In the genomic region with DNA sequence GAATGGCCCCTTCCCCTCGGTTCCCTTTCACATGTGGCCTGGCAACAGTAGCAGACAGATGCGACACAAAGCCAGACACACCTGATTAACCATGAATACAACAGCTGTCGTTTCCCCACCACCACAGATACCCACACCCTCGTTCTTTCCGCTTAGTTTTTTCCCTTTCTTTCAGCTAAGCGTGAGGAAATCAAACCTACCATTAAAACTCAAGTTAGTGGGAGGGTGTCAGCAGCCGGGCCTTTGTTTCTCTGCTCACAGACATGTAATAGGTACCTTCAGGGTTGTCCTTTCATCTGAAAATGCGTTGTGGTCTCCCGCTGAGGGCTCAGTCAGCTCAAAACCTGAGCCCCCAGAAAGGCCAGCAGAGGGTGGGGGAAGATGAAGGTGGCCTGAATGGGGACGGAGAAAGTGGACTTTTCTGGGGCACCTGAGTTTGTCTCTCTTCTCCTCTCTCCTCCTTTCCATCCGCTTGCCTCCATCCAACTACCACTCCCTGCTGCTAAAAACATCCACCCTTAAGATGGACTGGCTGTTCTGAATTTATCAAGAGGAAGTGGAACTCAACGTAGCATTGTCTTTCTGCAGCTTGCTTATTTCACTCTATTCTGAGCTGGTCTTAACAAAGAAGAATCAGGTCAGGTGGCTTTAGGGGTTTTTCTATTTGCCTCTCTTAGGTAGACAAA, we compare ENCODE assay signal across 11 cellular contexts.
DNase-seq lines count a peak whose midpoint lies in the region; ATAC-seq, FAIRE-seq and TF ChIP-seq lines count a peak whose summit lies in the region.
"Had no signal": no experiment of that assay in that cellular context is flagged by ENCODE, and none has a peak within 500 bp of the region (broad histone marks: within the 10 kb centered on the region; RNA-seq: fewer than 3 reads in every experiment).

No MANE protein-coding gene starts in this region.

- H3K36me3 Mint-ChIP-seq in CD14-positive monocyte: peaks cover 22 to 24% of the 10 kb centered on the region in 2 donors

- no peaks in the 10 kb centered on the region for H3K9me1 ChIP-seq in K562 (ENCODE audit: control insufficient read depth, insufficient read depth, low read length)

- CTCF ChIA-PET in K562 (lab: Yijun Ruan, JAX; ENCODE audit: low intra/inter-chr PET ratio): no interaction called here

- H3K4me1 Mint-ChIP-seq in CD14-positive monocyte: peaks cover 85% of the 10 kb centered on the region

- peak overlapping the region in 1 of 2 donors; percentile 49 for H3K4me3 Mint-ChIP-seq in CD14-positive monocyte

- H3K36me3 ChIP-seq in K562 (ENCODE audit: control insufficient read depth, insufficient read depth, low read length) (no peaks in the 10 kb centered on the region), ovary (no peaks in the 10 kb centered on the region), MM.1S (replicated peaks; ENCODE audit: insufficient read depth, low read length) (no peaks in the 10 kb centered on the region), body of pancreas (replicated peaks in 1 of 2; ENCODE audit: insufficient read depth in 1 of 2, low read depth in 2 of 2) (no peaks in the 10 kb centered on the region), prostate gland (no peaks in the 10 kb centered on the region)

- H3K9me3 ChIP-seq in K562 (replicated peaks; ENCODE audit: control insufficient read depth, insufficient read depth, low read depth, low read length) (peaks cover 23% of the 10 kb centered on the region), ovary (no peaks in the 10 kb centered on the region), MM.1S (replicated peaks; ENCODE audit: insufficient read depth, low read length) (no peaks in the 10 kb centered on the region), body of pancreas (no peaks in the 10 kb centered on the region), prostate gland (no peaks in the 10 kb centered on the region)

- H3K79me2 ChIP-seq in K562 (ENCODE audit: control insufficient read depth, insufficient read depth, low read length) (no peaks in the 10 kb centered on the region), MM.1S (ENCODE audit: low read length) (no peaks in the 10 kb centered on the region)

- no peak for TF ChIP-seq EP300 in K562 (IDR thresholded peaks at IDR 0.05; ENCODE audit: low read length)
- no peak for TF ChIP-seq EP300 in ovary (IDR thresholded peaks at IDR 0.05)

- H3F3A ChIP-seq in MM.1S (ENCODE audit: insufficient read depth, low read length): no peaks in the 10 kb centered on the region

- H3K9ac ChIP-seq in K562 (ENCODE audit: insufficient read depth in 1 of 2, low read depth in 2 of 2, low read length in 2 of 2) (peak overlapping the region in 1 of 2 experiments; percentile 35; a peak in 1 of 4 replicates), MM.1S (ENCODE audit: low read length) (no peak overlapping the region)

- WGBS in K562 (ENCODE audit: insufficient coverage, low coverage, missing lambda C conversion rate): 66% methylated on average over 12 of the region's 12 CpGs
- 84 to 94% (median 93%) methylated on average over 12 of the region's 12 CpGs for WGBS in ovary, 3 donors
- WGBS in body of pancreas, 2 donors: 63 to 67% methylated on average over 12 of the region's 12 CpGs
- 82% methylated on average over 12 of the region's 12 CpGs for WGBS in prostate gland

- H3K9me3 Mint-ChIP-seq in CD14-positive monocyte: peaks cover 0 to 9% (median 0%) of the 10 kb centered on the region in 7 donors

- POLR2A ChIA-PET in K562 (lab: Yijun Ruan, JAX): interaction anchor here (1.1 to 1.5 kb wide), 3 partner anchors 9 to 15 kb away, joined by 5 to 7 read pairs (median 5); no protein-coding TSS in a partner anchor

- H3K27ac Mint-ChIP-seq in CD14-positive monocyte: peak overlapping the region; percentile 96 to 100 (median 100)

- no peak for TF ChIP-seq CTCF in CD14-positive monocyte (IDR thresholded peaks at IDR 0.05)
- TF ChIP-seq CTCF in K562 (IDR thresholded peaks at IDR 0.05 in 2 of 3, conservative IDR thresholded peaks at IDR 0.05 in 1 of 3; ENCODE audit: insufficient read depth in 2 of 3, low read depth in 1 of 3, low read length in 3 of 3): no peak
- TF ChIP-seq CTCF in ovary (IDR thresholded peaks at IDR 0.05): no peak
- TF ChIP-seq CTCF in MM.1S (IDR thresholded peaks at IDR 0.05; ENCODE audit: low read length): no peak
- TF ChIP-seq CTCF in body of pancreas (IDR thresholded peaks at IDR 0.05): no peak
- no peak for TF ChIP-seq CTCF in prostate gland (IDR thresholded peaks at IDR 0.05)

- intact Hi-C loops in CD14-positive monocyte (cut with micrococcal nuclease): loop anchor here in 1 of 2 donors (5.0 kb wide), 1 partner anchor 517 kb away; no protein-coding TSS in a partner anchor
- intact Hi-C loops in K562 (cut with micrococcal nuclease): loop anchor here (10.0 kb wide), 1 partner anchor 515 kb away; a partner anchor contains a TSS
- intact Hi-C loops in ovary (cut with DNase I): no loop called here
- intact Hi-C loops in body of pancreas (cut with DNase I): no loop called here
- intact Hi-C loops in prostate gland (cut with DNase I): no loop called here

- H3K4me2 ChIP-seq in K562 (ENCODE audit: insufficient read depth, low read length) (no peak overlapping the region; the same call in 1 of the 2 replicates), MM.1S (ENCODE audit: low read depth, low read length) (no peak overlapping the region)

- ATAC-seq in GM19395 (IDR thresholded peaks at IDR 0.05; ENCODE audit: unreplicated experiment) (peak; percentile 61), K562 (no peak), body of pancreas (no peak)

- FAIRE-seq in K562 (lab: Jason Lieb, UNC): no peak
- FAIRE-seq: HTR-8/SVneo had no signal

- no peak for TF ChIP-seq RAD21 in K562 (CRISPR knock-in tag; conservative IDR thresholded peaks at IDR 0.05 in 1 of 2, IDR thresholded peaks at IDR 0.05 in 1 of 2)

- H3K27me3 ChIP-seq in K562 (ENCODE audit: control insufficient read depth in 2 of 2, insufficient read depth in 2 of 2, low read length in 2 of 2) (no peaks in the 10 kb centered on the region), ovary (no peaks in the 10 kb centered on the region), MM.1S (replicated peaks; ENCODE audit: insufficient read depth, low read length) (no peaks in the 10 kb centered on the region), body of pancreas (no peaks in the 10 kb centered on the region), prostate gland (replicated peaks; ENCODE audit: insufficient read depth) (no peaks in the 10 kb centered on the region)

- no peaks in the 10 kb centered on the region for H3K27me3 Mint-ChIP-seq in CD14-positive monocyte (ENCODE audit: low read depth in 3 of 3)

- H3K27ac ChIP-seq in K562 (ENCODE audit: extremely low read depth, low read depth, low read length): peak overlapping the region; percentile 68
- H3K27ac ChIP-seq in ovary: no peak overlapping the region
- no peak overlapping the region for H3K27ac ChIP-seq in MM.1S (ENCODE audit: low read length)
- H3K27ac ChIP-seq in body of pancreas: no peak overlapping the region
- H3K27ac ChIP-seq in prostate gland: no peak overlapping the region

- H3K4me1 ChIP-seq in K562 (replicated peaks in 1 of 2; ENCODE audit: control insufficient read depth in 2 of 2, insufficient read depth in 2 of 2, low read length in 2 of 2): peaks cover 14 to 65% of the 10 kb centered on the region in 2 experiments
- no peaks in the 10 kb centered on the region for H3K4me1 ChIP-seq in ovary (ENCODE audit: insufficient read depth)
- no peaks in the 10 kb centered on the region for H3K4me1 ChIP-seq in MM.1S (ENCODE audit: low read length)
- no peaks in the 10 kb centered on the region for H3K4me1 ChIP-seq in body of pancreas
- H3K4me1 ChIP-seq in prostate gland (replicated peaks): no peaks in the 10 kb centered on the region

- BruUV-seq in K562 (replicated peaks; lab: Mats Ljungman, UMichigan): no TSS peak

- TF ChIP-seq POLR2A in K562 (conservative IDR thresholded peaks at IDR 0.05): no peak
- no peak for TF ChIP-seq POLR2A in ovary (IDR thresholded peaks at IDR 0.05)
- TF ChIP-seq POLR2A in body of pancreas (IDR thresholded peaks at IDR 0.05): no peak
- TF ChIP-seq POLR2A in prostate gland (IDR thresholded peaks at IDR 0.05): no peak

- DNase-seq in CD14-positive monocyte (ENCODE audit: low spot score) (no peak), NAMALWA (ENCODE audit: low spot score) (peak; percentile 13), K562 (ENCODE audit: extremely low read depth in 1 of 4, low spot score in 3 of 4) (peak in 1 of 4 experiments; percentile 12), ovary (no peak), MM.1S (no peak), body of pancreas (no peak), prostate gland (ENCODE audit: low spot score) (no peak)
- DNase-seq: effector CD8-positive, alpha-beta T cell; T1000 had no signal

- in situ Hi-C loops in K562 (cut with MboI): no loop called here

- H2AFZ ChIP-seq in K562 (ENCODE audit: low read depth, low read length) (peak overlapping the region; percentile 60), MM.1S (ENCODE audit: low read length) (no peak overlapping the region)

- H3K9me2 ChIP-seq in MM.1S (replicated peaks; ENCODE audit: insufficient read depth, low read length): no peaks in the 10 kb centered on the region

- H3K4me3 ChIP-seq in K562 (no peak overlapping the region), ovary (no peak overlapping the region), MM.1S (ENCODE audit: low read length) (no peak overlapping the region), body of pancreas (no peak overlapping the region), prostate gland (no peak overlapping the region)

- H4K20me1 ChIP-seq in K562 (replicated peaks; ENCODE audit: control insufficient read depth, insufficient read depth, low read length) (no peaks in the 10 kb centered on the region), MM.1S (ENCODE audit: insufficient read depth, low read length) (no peaks in the 10 kb centered on the region)

TF ChIP-seq in K562, 482 proteins besides CTCF, POLR2A, EP300 and RAD21 (continues in another document):
- no peak for TF ChIP-seq NR2C2 (CRISPR knock-in tag; IDR thresholded peaks at IDR 0.05)
- no peak for TF ChIP-seq NR2C2 (tag; IDR thresholded peaks at IDR 0.05)
- 0 out of 2 replicates have a peak, but pooled peaks have one; percentile 0 for TF ChIP-seq ZNF644 (tag; IDR thresholded peaks at IDR 0.05; ENCODE audit: low read depth)
- no peak for TF ChIP-seq TCFL5 (CRISPR knock-in tag; conservative IDR thresholded peaks at IDR 0.05)
- TF ChIP-seq ZNF253 (CRISPR knock-in tag; conservative IDR thresholded peaks at IDR 0.05): no peak
- no peak for TF ChIP-seq NFXL1 (CRISPR knock-in tag; IDR thresholded peaks at IDR 0.05)
